7 cellular contexts compared by ENCODE assay signal in genomic region chr12:54033980-54034783, GRCh38. TPM values are rescaled to one million over a fixed set of nuclear protein-coding genes. Genes with fewer than 3 reads are reported as not detected.
DNase-seq lines count a peak whose midpoint lies in the region; TF ChIP-seq lines count a peak whose summit lies in the region.
"Had no signal": no experiment of that assay in that cellular context is flagged by ENCODE, and none has a peak within 500 bp of the region (broad histone marks: within the 10 kb centered on the region; RNA-seq: fewer than 3 reads in every experiment).

No MANE protein-coding gene starts in this region.

- H3K9me3 ChIP-seq in HUES6 (ENCODE audit: control insufficient read depth, insufficient read depth, low read depth, low read length) (no peaks in the 10 kb centered on the region), mammary epithelial cell (replicated peaks; ENCODE audit: insufficient read depth, low read length) (no peaks in the 10 kb centered on the region)

- DNase-seq in mammary epithelial cell (no peak), renal cortical epithelial cell (ENCODE audit: low read depth) (peak; percentile 33), HUDEP-2 (lab: John Stamatoyannopoulos, UW; ENCODE audit: unreplicated experiment in 76 of 76) (no peak), SKM-1 (lab: John Stamatoyannopoulos, UW; ENCODE audit: unreplicated experiment) (no peak)
- no peak for DNase-seq in stimulated activated CD4-positive, alpha-beta T cell treated with anti-CD3 and anti-CD28 coated beads, Interleukin-4, amount 100 ng/mL, for 4 hours

- peak overlapping the region; percentile 65 for H3K9ac ChIP-seq in HUES6 (ENCODE audit: low read length)
- H3K9ac ChIP-seq in mammary epithelial cell (ENCODE audit: insufficient read depth, low read length), result no peak overlapping the region

- peak overlapping the region; percentile 88 for H2AFZ ChIP-seq in mammary epithelial cell (ENCODE audit: low read depth, low read length)

- intact Hi-C loops in mammary epithelial cell (cut with micrococcal nuclease), result loop anchor here (1.0 to 2.0 kb wide), 4 partner anchors 35 to 335 kb away; no protein-coding TSS in a partner anchor

- peaks cover 28% of the 10 kb centered on the region for H3K4me1 ChIP-seq in HUES6 (ENCODE audit: control insufficient read depth, insufficient read depth, low read length)
- H3K4me1 ChIP-seq in mammary epithelial cell (ENCODE audit: insufficient read depth, low read length), result peaks cover 30% of the 10 kb centered on the region

- H3K36me3 ChIP-seq in HUES6 (ENCODE audit: control insufficient read depth, insufficient read depth, low read length) (no peaks in the 10 kb centered on the region), mammary epithelial cell (ENCODE audit: insufficient read depth, low read length) (no peaks in the 10 kb centered on the region)

- H3K4me3 ChIP-seq in HUES6 (ENCODE audit: low read depth, low read length) (peak overlapping the region; percentile 7; the same call in 1 of the 2 replicates), mammary epithelial cell (replicated peaks in 1 of 3; ENCODE audit: insufficient read depth in 1 of 3, low read depth in 2 of 3, low read length in 3 of 3) (peak overlapping the region; percentile 47 to 60 (median 54))

- no TSS peak for BruUV-seq in mammary epithelial cell (replicated peaks; lab: Mats Ljungman, UMichigan)

- H3K4me2 ChIP-seq in mammary epithelial cell (ENCODE audit: insufficient read depth, low read depth, low read length), result peak overlapping the region; percentile 96

- in situ Hi-C loops in mammary epithelial cell (cut with MboI; ENCODE audit: low sequenced_read_pairs in 2 of 2), result no loop called here

- WGBS in mammary epithelial cell (ENCODE audit: low coverage, missing lambda C conversion rate), result 41% methylated on average over 19 of the region's 57 CpGs

- H3K27me3 ChIP-seq in HUES6 (ENCODE audit: control insufficient read depth, insufficient read depth, low read length) (peaks cover 100% of the 10 kb centered on the region), mammary epithelial cell (ENCODE audit: insufficient read depth, low read length) (no peaks in the 10 kb centered on the region)

- no peaks in the 10 kb centered on the region for H4K20me1 ChIP-seq in mammary epithelial cell (ENCODE audit: insufficient read depth, low read length)

- TF ChIP-seq CTCF in mammary epithelial cell (conservative IDR thresholded peaks at IDR 0.05 in 1 of 2, IDR thresholded peaks at IDR 0.05 in 1 of 2; ENCODE audit: extremely low read depth in 1 of 2, insufficient read depth in 1 of 2, low read depth in 1 of 2, low read length in 2 of 2), result no peak

- H3K79me2 ChIP-seq in mammary epithelial cell (ENCODE audit: insufficient read depth, low read length), result peaks cover 5% of the 10 kb centered on the region

- CTCF ChIA-PET in mammary epithelial cell (lab: Charles Lee; ENCODE audit: low non-redundant PET), result no interaction called here

- dilution Hi-C loops in mammary epithelial cell (cut with HindIII; ENCODE audit: low sequenced_read_pairs), result no loop called here

- H3K27ac ChIP-seq in HUES6 (ENCODE audit: low read depth, low read length) (no peak overlapping the region), mammary epithelial cell (ENCODE audit: insufficient read depth, low read depth, low read length) (no peak overlapping the region)

RNA-seq across cellular contexts. Expression of gene HOXC5, which starts 1.3 kb away (rescaled TPM):
- 1 to 10 TPM in 1 of 2 donors, under 1 TPM in 1; 0.67 to 1.4 TPM for total RNA-seq in mammary epithelial cell
- 0.80 TPM for polyA plus RNA-seq in mammary epithelial cell
- polyA minus RNA-seq in mammary epithelial cell, result not detected
- 0.80 TPM in 1 of 2 replicates, not detected in the other for total RNA-seq in renal cortical epithelial cell
- total RNA-seq: SK-MEL-5 had no signal

RNA-seq across cellular contexts. Expression of gene HOXC6, which starts 5.9 kb away (rescaled TPM):
- total RNA-seq in mammary epithelial cell (10 to 100 TPM in 1 of 2 donors, 1 to 10 TPM in 1; 1.7 to 10.9 TPM), renal cortical epithelial cell (0.35 and 6.0 TPM in 2 replicates)
- 4.2 TPM for polyA plus RNA-seq in mammary epithelial cell
- polyA minus RNA-seq in mammary epithelial cell, result 0.57 TPM

RNA-seq across cellular contexts. Expression of gene HOXC4, which starts 19.5 kb away (rescaled TPM):
- total RNA-seq in mammary epithelial cell (10 to 100 TPM in 1 of 2 donors, under 1 TPM in 1; 0.83 to 11.9 TPM), renal cortical epithelial cell (0.52 and 1.5 TPM in 2 replicates)
- 2.4 TPM for polyA plus RNA-seq in mammary epithelial cell
- polyA minus RNA-seq in mammary epithelial cell, result 4.0 TPM

RNA-seq across cellular contexts. Expression of gene HOXC8, which starts 25.4 kb away (rescaled TPM):
- total RNA-seq in mammary epithelial cell (1 to 10 TPM; 2.3 to 7.9 TPM), renal cortical epithelial cell (0.87 and 1.8 TPM in 2 replicates)
- polyA plus RNA-seq in mammary epithelial cell, result 4.3 TPM
- polyA minus RNA-seq in mammary epithelial cell, result 3.2 TPM

RNA-seq across cellular contexts. Expression of gene HOXC9, which starts 34.2 kb away (rescaled TPM):
- total RNA-seq in mammary epithelial cell, result 1 to 10 TPM; 3.2 to 9.4 TPM
- polyA plus RNA-seq in mammary epithelial cell, result 2.9 TPM
- polyA minus RNA-seq in mammary epithelial cell, result 4.2 TPM
- total RNA-seq in renal cortical epithelial cell, result 5.9 and 6.5 TPM in 2 replicates
